Comparison of ENCODE assay signal across 8 cellular contexts in the genomic region with DNA sequence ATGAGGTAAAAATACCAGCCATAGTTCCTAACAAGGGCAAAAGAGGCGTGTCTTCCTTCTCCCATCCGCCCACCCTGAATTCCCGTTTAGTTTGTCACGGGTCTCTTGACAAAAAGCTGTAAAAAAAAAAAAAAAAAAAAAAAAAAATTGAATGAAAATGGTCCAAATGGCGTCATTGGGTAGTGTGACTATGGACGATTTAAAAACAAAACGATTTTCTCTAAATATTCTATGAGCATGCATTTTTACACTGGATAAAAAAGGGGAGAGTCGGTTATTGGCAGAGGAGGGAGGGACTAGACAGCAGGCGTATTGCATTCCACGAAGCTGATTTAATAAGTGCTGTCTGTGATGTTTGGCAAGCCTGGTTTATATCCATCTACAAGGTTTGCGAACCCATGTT. TPM values are rescaled to one million over a fixed set of nuclear protein-coding genes. Genes with fewer than 3 reads are reported as not detected.
A peak's percentile ranks its signal among the peaks of the same experiment; 100 is the strongest.
DNase-seq lines count a peak whose midpoint lies in the region; ATAC-seq lines count a peak whose summit lies in the region.

A gene (plus strand): TSS at position 338 of the 403 bp plus-strand sequence. CDS start 35,214 bp downstream, outside the sequence.

- no peak for DNase-seq in activated naive CD4-positive, alpha-beta T cell treated with Interleukin-2 at 50 U/mL for 16 hours
- DNase-seq in T-cell, result peak in 2 of 34 experiments; percentile 0 to 1
- DNase-seq in fibroblast of gingiva (ENCODE audit: low read depth), result peak; percentile 0
- DNase-seq in HCEC 1CT, result no peak
- DNase-seq in stimulated activated CD8-positive, alpha-beta memory T cell treated with anti-CD3 and anti-CD28 coated beads, Interleukin-4, amount 100 ng/mL, for 48 hours, result no peak
- no peak for DNase-seq in NCI-H1048 (lab: John Stamatoyannopoulos, UW)

- peak in 1 of 4 experiments; percentile 31 for ATAC-seq in T-cell (replicated peaks in 1 of 4)

- CTCF ChIA-PET in T-cell (lab: Charles Lee), result interaction anchor here in 1 of 2 donors (0.7 kb wide), 1 partner anchor 37 kb away, joined by 8 read pairs; no protein-coding TSS in a partner anchor

- no peaks in the 10 kb centered on the region for H3K36me3 Mint-ChIP-seq in activated naive CD4-positive, alpha-beta T cell treated with anti-CD3 and anti-CD28 coated beads, Interleukin-2, amount 50 U/mL, for 24 hours
- no peaks in the 10 kb centered on the region for H3K36me3 Mint-ChIP-seq in T-cell

- no peaks in the 10 kb centered on the region for H3K9me3 ChIP-seq in neuron (ENCODE audit: low read length)

- H3K27ac Mint-ChIP-seq in activated naive CD4-positive, alpha-beta T cell treated with anti-CD3 and anti-CD28 coated beads, Interleukin-2, amount 50 U/mL, for 24 hours, result peak within 1 kb of the TSS; percentile 95
- H3K27ac Mint-ChIP-seq in T-cell, result peak within 1 kb of the TSS; percentile 93 to 96

- H3K27me3 ChIP-seq in neuron (ENCODE audit: insufficient read depth, low read length), result no peaks in the 10 kb centered on the region

- H3K4me1 Mint-ChIP-seq in activated naive CD4-positive, alpha-beta T cell treated with anti-CD3 and anti-CD28 coated beads, Interleukin-2, amount 50 U/mL, for 24 hours, result peaks cover 16% of the 10 kb centered on the region
- H3K4me1 Mint-ChIP-seq in T-cell, result peaks cover 18 to 22% (median 19%) of the 10 kb centered on the region in 3 donors

- POLR2A ChIA-PET in T-cell (lab: Charles Lee), result no interaction called here

- no peaks in the 10 kb centered on the region for H3K27me3 Mint-ChIP-seq in activated naive CD4-positive, alpha-beta T cell treated with anti-CD3 and anti-CD28 coated beads, Interleukin-2, amount 50 U/mL, for 24 hours
- peaks cover 0 to 15% of the 10 kb centered on the region in 2 donors for H3K27me3 Mint-ChIP-seq in T-cell

- H3K4me3 ChIP-seq in neuron (ENCODE audit: low read length), result peak within 1 kb of the TSS; percentile 62

- no peaks in the 10 kb centered on the region for H3K9me3 Mint-ChIP-seq in activated naive CD4-positive, alpha-beta T cell treated with anti-CD3 and anti-CD28 coated beads, Interleukin-2, amount 50 U/mL, for 24 hours
- no peaks in the 10 kb centered on the region for H3K9me3 Mint-ChIP-seq in T-cell

- peak within 1 kb of the TSS; percentile 71 for H2AFZ ChIP-seq in neuron (ENCODE audit: low read depth, low read length)

- H3K4me3 Mint-ChIP-seq in activated naive CD4-positive, alpha-beta T cell treated with anti-CD3 and anti-CD28 coated beads, Interleukin-2, amount 50 U/mL, for 24 hours, result peak within 1 kb of the TSS; percentile 96
- H3K4me3 Mint-ChIP-seq in T-cell, result peak within 1 kb of the TSS; percentile 86 to 95 (median 94)

- no peaks in the 10 kb centered on the region for H3K36me3 ChIP-seq in neuron (ENCODE audit: insufficient read depth, low read length)

- H3K4me1 ChIP-seq in neuron (ENCODE audit: insufficient read depth, low read length), result peaks cover 11% of the 10 kb centered on the region

RNA-seq across cellular contexts. Expression of the gene that starts here (rescaled TPM):
- not detected for total RNA-seq in T-cell
